ENCODE assay signal across 2 cellular contexts in the genomic region with DNA sequence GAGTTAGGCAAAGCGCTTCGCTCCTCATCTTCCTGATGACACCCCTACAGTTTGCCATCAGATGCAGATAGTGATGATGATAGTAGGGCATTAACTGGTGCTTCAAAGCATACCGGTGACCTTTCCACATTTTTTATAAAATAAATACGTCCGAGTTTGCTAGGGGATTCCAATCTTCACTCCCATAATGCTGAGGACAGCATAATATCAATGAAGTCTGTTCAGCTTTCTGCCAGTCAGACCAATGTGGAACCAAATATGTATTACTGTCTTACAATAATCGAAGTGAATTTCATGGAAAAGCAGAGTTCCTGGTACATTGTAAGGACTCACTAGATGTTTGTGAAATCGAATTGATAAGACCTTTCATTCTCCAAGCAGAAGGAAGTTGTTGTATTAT.
TF ChIP-seq lines count a peak whose summit lies in the region.

No MANE protein-coding gene starts in this region.

TF ChIP-seq in HepG2, 621 proteins besides CTCF, POLR2A, EP300 and RAD21:
- TF ChIP-seq, protein P1, sequence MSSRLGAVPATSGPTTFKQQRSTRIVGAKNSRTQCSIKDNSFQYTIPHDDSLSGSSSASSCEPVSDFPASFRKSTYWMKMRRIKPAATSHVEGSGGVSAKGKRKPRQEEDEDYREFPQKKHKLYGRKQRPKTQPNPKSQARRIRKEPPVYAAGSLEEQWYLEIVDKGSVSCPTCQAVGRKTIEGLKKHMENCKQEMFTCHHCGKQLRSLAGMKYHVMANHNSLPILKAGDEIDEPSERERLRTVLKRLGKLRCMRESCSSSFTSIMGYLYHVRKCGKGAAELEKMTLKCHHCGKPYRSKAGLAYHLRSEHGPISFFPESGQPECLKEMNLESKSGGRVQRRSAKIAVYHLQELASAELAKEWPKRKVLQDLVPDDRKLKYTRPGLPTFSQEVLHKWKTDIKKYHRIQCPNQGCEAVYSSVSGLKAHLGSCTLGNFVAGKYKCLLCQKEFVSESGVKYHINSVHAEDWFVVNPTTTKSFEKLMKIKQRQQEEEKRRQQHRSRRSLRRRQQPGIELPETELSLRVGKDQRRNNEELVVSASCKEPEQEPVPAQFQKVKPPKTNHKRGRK (CRISPR knock-in tag; IDR thresholded peaks at IDR 0.05): no peak
- TF ChIP-seq, protein P2, sequence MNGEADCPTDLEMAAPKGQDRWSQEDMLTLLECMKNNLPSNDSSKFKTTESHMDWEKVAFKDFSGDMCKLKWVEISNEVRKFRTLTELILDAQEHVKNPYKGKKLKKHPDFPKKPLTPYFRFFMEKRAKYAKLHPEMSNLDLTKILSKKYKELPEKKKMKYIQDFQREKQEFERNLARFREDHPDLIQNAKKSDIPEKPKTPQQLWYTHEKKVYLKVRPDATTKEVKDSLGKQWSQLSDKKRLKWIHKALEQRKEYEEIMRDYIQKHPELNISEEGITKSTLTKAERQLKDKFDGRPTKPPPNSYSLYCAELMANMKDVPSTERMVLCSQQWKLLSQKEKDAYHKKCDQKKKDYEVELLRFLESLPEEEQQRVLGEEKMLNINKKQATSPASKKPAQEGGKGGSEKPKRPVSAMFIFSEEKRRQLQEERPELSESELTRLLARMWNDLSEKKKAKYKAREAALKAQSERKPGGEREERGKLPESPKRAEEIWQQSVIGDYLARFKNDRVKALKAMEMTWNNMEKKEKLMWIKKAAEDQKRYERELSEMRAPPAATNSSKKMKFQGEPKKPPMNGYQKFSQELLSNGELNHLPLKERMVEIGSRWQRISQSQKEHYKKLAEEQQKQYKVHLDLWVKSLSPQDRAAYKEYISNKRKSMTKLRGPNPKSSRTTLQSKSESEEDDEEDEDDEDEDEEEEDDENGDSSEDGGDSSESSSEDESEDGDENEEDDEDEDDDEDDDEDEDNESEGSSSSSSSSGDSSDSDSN (CRISPR knock-in tag; IDR thresholded peaks at IDR 0.05): no peak
- TF ChIP-seq MAFK (conservative IDR thresholded peaks at IDR 0.05 in 1 of 2, IDR thresholded peaks at IDR 0.05 in 1 of 2; ENCODE audit: low read length in 2 of 2) (peak; percentile 28 to 75; a peak in 3 of 4 replicates), MAFF (IDR thresholded peaks at IDR 0.05; ENCODE audit: low read depth, low read length) (peak; percentile 64)

TF ChIP-seq in IMR-90, 13 proteins besides CTCF, POLR2A, EP300 and RAD21 (continued from another document):
- no peak for TF ChIP-seq RCOR1 (IDR thresholded peaks at IDR 0.05; ENCODE audit: insufficient replicate concordance, low read length)
